In the genomic region with DNA sequence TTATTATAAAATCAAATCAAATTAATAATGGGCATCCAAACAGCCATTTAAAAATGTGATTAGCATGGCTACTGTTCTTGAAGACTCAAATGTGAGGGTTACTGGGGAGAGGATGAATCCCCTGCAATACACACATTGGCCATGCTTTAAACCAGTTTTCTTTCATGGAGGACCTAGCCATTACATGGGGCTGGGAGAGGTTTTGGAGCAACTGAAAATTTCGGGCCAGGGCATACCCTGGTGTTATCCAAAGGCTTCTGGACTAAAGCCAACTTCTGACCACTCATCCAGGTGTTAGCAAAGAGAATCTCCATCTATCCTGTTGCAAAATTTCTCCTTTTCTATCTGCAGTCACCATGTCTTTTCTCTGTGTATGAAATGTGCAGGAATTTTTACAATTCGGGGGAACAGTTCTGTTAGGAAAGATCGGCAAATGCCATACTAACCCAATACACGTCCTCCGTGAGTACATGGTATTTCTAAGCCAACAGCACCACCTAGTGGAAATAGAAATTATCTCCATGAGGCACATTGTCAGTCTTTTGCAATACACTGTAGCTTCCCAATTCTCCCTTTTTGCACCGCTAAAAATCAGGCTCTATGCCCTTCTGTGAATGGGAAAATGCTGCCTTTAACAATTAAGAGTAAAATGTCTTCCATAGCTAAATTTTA, we compare ENCODE assay signal across 8 cellular contexts. TPM values are rescaled to one million over a fixed set of nuclear protein-coding genes. Genes with fewer than 3 reads are reported as not detected.
DNase-seq lines count a peak whose midpoint lies in the region; ATAC-seq and TF ChIP-seq lines count a peak whose summit lies in the region.

No MANE protein-coding gene starts in this region.

- no peak overlapping the region for H3K4me3 Mint-ChIP-seq in activated T-cell treated with anti-CD3 and anti-CD28 coated beads, Interleukin-2, amount 50 U/mL, for 72 hours
- no peak overlapping the region for H3K4me3 Mint-ChIP-seq in T-helper 17 cell

- TF ChIP-seq CTCF in gastroesophageal sphincter (IDR thresholded peaks at IDR 0.05): peak; percentile 52 to 82 (median 72)

- H3K27me3 ChIP-seq in gastroesophageal sphincter: peaks cover 10% of the 10 kb centered on the region

- TF ChIP-seq EP300 in gastroesophageal sphincter (IDR thresholded peaks at IDR 0.05): no peak

- no peaks in the 10 kb centered on the region for H3K36me3 ChIP-seq in gastroesophageal sphincter

- no peaks in the 10 kb centered on the region for H3K4me1 ChIP-seq in gastroesophageal sphincter

- H3K27ac ChIP-seq in gastroesophageal sphincter: no peak overlapping the region

- WGBS in gastroesophageal sphincter (ENCODE audit: low coverage in 1 of 2), 2 donors: 18 to 33% methylated on average over 4 to 6 of the region's 6 CpGs

- DNase-seq in activated T-cell treated with anti-CD3 and anti-CD28 coated beads, Interleukin-2, amount 50 U/mL, for 72 hours: peak in 1 of 2 donors; percentile 45
- DNase-seq in activated T-cell treated with anti-CD3 and anti-CD28 coated beads, Interleukin-2, amount 50 U/mL, for 1 hour: no peak
- DNase-seq in LoVo (ENCODE audit: low spot score) (peak; percentile 67), T-helper 17 cell (no peak), skeletal muscle cell (ENCODE audit: low read depth) (peak; percentile 5)
- no peak for DNase-seq in activated CD8-positive, alpha-beta memory T cell treated with anti-CD3 and anti-CD28 coated beads for 24 hours

- peaks cover 0 to 4% of the 10 kb centered on the region in 2 donors for H3K9me3 Mint-ChIP-seq in activated T-cell treated with anti-CD3 and anti-CD28 coated beads, Interleukin-2, amount 50 U/mL, for 72 hours

- H3K27ac Mint-ChIP-seq in activated T-cell treated with anti-CD3 and anti-CD28 coated beads, Interleukin-2, amount 50 U/mL, for 72 hours: no peak overlapping the region
- no peak overlapping the region for H3K27ac Mint-ChIP-seq in T-helper 17 cell

- H3K9me3 ChIP-seq in T-helper 17 cell (ENCODE audit: control insufficient read depth, low read length, poor library complexity, severe bottlenecking) (peaks cover 3% of the 10 kb centered on the region), gastroesophageal sphincter (peaks cover 0 to 13% (median 0%) of the 10 kb centered on the region in 3 donors)

- H3K4me1 Mint-ChIP-seq in activated T-cell treated with anti-CD3 and anti-CD28 coated beads, Interleukin-2, amount 50 U/mL, for 72 hours (ENCODE audit: low read depth): no peaks in the 10 kb centered on the region
- peaks cover 5% of the 10 kb centered on the region for H3K4me1 Mint-ChIP-seq in T-helper 17 cell

- peaks cover 0 to 8% of the 10 kb centered on the region in 2 donors for H3K36me3 Mint-ChIP-seq in activated T-cell treated with anti-CD3 and anti-CD28 coated beads, Interleukin-2, amount 50 U/mL, for 72 hours (ENCODE audit: insufficient read depth in 2 of 2)
- H3K36me3 Mint-ChIP-seq in T-helper 17 cell (ENCODE audit: low read depth): no peaks in the 10 kb centered on the region

- H3K4me3 ChIP-seq in gastroesophageal sphincter (no peak overlapping the region), skeletal muscle cell (ENCODE audit: low read depth, low read length) (no peak overlapping the region)

- peak; percentile 50 to 54 for ATAC-seq in activated T-cell treated with anti-CD3 and anti-CD28 coated beads, Interleukin-2, amount 50 U/mL, for 72 hours (replicated peaks in 1 of 2)
- ATAC-seq in T-helper 17 cell (peak; percentile 59), gastroesophageal sphincter (peak; percentile 58), HG03521 (IDR thresholded peaks at IDR 0.05; ENCODE audit: unreplicated experiment) (no peak)

- no peak for TF ChIP-seq POLR2A in gastroesophageal sphincter (IDR thresholded peaks at IDR 0.05)

- no peaks in the 10 kb centered on the region for H3K27me3 Mint-ChIP-seq in activated T-cell treated with anti-CD3 and anti-CD28 coated beads, Interleukin-2, amount 50 U/mL, for 72 hours (ENCODE audit: low read depth)
- H3K27me3 Mint-ChIP-seq in T-helper 17 cell: peaks cover 7% of the 10 kb centered on the region

RNA-seq across cellular contexts. Expression of a gene that starts 47.0 kb away (rescaled TPM):
- total RNA-seq in activated T-cell treated with anti-CD3 and anti-CD28 coated beads, Interleukin-2, amount 50 U/mL, for 72 hours: 10 to 100 TPM; 18.5 to 21.1 TPM
- 10 to 100 TPM; 13.0 to 13.5 TPM for total RNA-seq in T-helper 17 cell
- total RNA-seq in gastroesophageal sphincter: 1 to 10 TPM; 1.8 to 4.9 (median 3.5) TPM

RNA-seq across cellular contexts. Expression of a gene that starts 56.0 kb away (rescaled TPM):
- total RNA-seq in activated T-cell treated with anti-CD3 and anti-CD28 coated beads, Interleukin-2, amount 50 U/mL, for 72 hours: 10 to 100 TPM; 15.4 to 15.8 TPM
- 1 to 10 TPM; 8.3 to 9.0 TPM for total RNA-seq in T-helper 17 cell
- 10 to 100 TPM in 1 of 4 donors, 1 to 10 TPM in 3; 6.8 to 18.5 (median 9.7) TPM for total RNA-seq in gastroesophageal sphincter

Comparison
In these comparisons a context has a peak if more than half of its experiments do, and no peak if none do; other contexts are left out.
1. DNase-seq: peak in LoVo (single experiment) and skeletal muscle cell (single experiment); none in activated T-cell treated with anti-CD3 and anti-CD28 coated beads, Interleukin-2, amount 50 U/mL, for 1 hour (single experiment), T-helper 17 cell (0 of 3) and activated CD8-positive, alpha-beta memory T cell treated with anti-CD3 and anti-CD28 coated beads for 24 hours (single experiment).